12 cellular contexts compared by ENCODE assay signal in genomic region chr3:169295912-169296311, GRCh38.
A peak's percentile ranks its signal among the peaks of the same experiment; 100 is the strongest.
DNase-seq lines count a peak whose midpoint lies in the region; ATAC-seq lines count a peak whose summit lies in the region.
"Had no signal": no experiment of that assay in that cellular context is flagged by ENCODE, and none has a peak within 500 bp of the region (broad histone marks: within the 10 kb centered on the region; RNA-seq: fewer than 3 reads in every experiment).

No MANE protein-coding gene starts in this region.

- no peak overlapping the region for H3K27ac ChIP-seq in caudate nucleus (ENCODE audit: low read depth, low read length)

- ATAC-seq in GM18508 (IDR thresholded peaks at IDR 0.05; ENCODE audit: insufficient read depth, unreplicated experiment), result peak; percentile 86
- ATAC-seq in GM19467 (IDR thresholded peaks at IDR 0.05; ENCODE audit: unreplicated experiment), result peak; percentile 79
- peak; percentile 49 for ATAC-seq in HG02943 (IDR thresholded peaks at IDR 0.05; ENCODE audit: low read depth, unreplicated experiment)
- no peak for ATAC-seq in GM21381 (IDR thresholded peaks at IDR 0.05; ENCODE audit: unreplicated experiment)

- DNase-seq in NCI-H69 (lab: John Stamatoyannopoulos, UW) (peak; percentile 36), caudate nucleus (lab: John Stamatoyannopoulos, UW) (no peak), globus pallidus (ENCODE audit: low spot score) (no peak), NOMO-1 treated with dmso at 0.1 percent for 144 hours (lab: John Stamatoyannopoulos, UW; ENCODE audit: unreplicated experiment) (no peak)
- DNase-seq: activated CD4-positive, alpha-beta T cell treated with anti-CD3 and anti-CD28 coated beads for 4 hours; aorta; HCEC 1CT; NCI-H2227 treated with DMSO at 0.1 percent for 48 hours had no signal
